In the genomic region with DNA sequence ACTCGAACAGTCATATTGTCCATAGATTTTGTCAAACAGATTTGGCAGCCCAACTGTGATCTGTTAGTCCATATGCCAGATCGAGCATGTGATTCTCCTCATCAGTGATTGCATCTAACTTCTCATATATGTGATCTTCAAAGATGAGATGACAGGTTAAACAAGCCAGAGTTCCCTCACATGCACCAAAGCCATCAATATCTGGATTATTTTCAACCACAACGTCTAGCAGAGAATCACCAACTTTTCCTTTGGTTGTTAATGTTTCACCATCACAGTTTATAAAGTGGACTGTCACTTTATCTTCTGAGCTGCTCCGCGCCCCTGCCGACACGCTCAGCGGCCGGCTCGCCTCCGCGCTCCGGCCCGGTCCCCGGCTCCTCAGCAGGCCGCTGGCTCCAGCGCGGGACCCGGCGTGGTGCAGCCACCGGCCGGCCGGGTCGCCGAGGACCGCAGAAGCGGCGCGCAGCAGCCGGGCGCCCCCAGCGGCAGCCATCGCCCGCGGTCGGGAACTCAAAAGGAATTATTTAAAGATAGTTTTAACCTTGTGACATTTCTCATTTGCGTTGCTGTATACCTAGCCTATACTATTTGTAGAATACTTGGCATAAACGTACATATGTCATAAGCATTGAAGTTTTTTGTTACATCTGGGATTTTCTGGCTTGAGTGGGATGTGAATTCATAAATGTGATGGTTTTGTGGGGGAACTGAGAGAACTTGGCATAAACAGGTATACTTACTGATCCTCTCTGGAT, we compare ENCODE assay signal across 8 cellular contexts. TPM values are rescaled to one million over a fixed set of nuclear protein-coding genes. Genes with fewer than 3 reads are reported as not detected.
DNase-seq lines count a peak whose midpoint lies in the region; ATAC-seq and TF ChIP-seq lines count a peak whose summit lies in the region.

No MANE protein-coding gene starts in this region.

- no peaks in the 10 kb centered on the region for H3K27me3 Mint-ChIP-seq in activated CD8-positive, alpha-beta T cell treated with anti-CD3 and anti-CD28 coated beads, Interleukin-2, amount 10 ng/mL, durations not matched to agents 7 days and 5 days (ENCODE audit: low read depth)

- intact Hi-C loops in A673 (cut with micrococcal nuclease; ENCODE audit: unreplicated experiment) = no loop called here

- no peak overlapping the region for H3K4me3 Mint-ChIP-seq in activated CD8-positive, alpha-beta T cell treated with anti-CD3 and anti-CD28 coated beads, Interleukin-2, amount 10 ng/mL, durations not matched to agents 7 days and 5 days

- H3K36me3 Mint-ChIP-seq in activated CD8-positive, alpha-beta T cell treated with anti-CD3 and anti-CD28 coated beads, Interleukin-2, amount 10 ng/mL, durations not matched to agents 7 days and 5 days (ENCODE audit: low read depth) = peaks cover 64% of the 10 kb centered on the region

- no peak overlapping the region for H3K27ac Mint-ChIP-seq in activated CD8-positive, alpha-beta T cell treated with anti-CD3 and anti-CD28 coated beads, Interleukin-2, amount 10 ng/mL, durations not matched to agents 7 days and 5 days

- CTCF ChIA-PET in A673 (lab: Charles Lee) = no interaction called here
- CTCF ChIA-PET in activated CD8-positive, alpha-beta T cell treated with anti-CD3 and anti-CD28 coated beads, Interleukin-2, amount 10 ng/mL, durations not matched to agents 7 days and 5 days (lab: Charles Lee) = interaction anchor here (1.3 to 3.2 kb wide), 3 partner anchors 128 to 294 kb away, joined by 3 to 23 read pairs (median 5); no protein-coding TSS in a partner anchor

- peak; percentile 79 for ATAC-seq in activated CD8-positive, alpha-beta T cell treated with anti-CD3 and anti-CD28 coated beads, Interleukin-2, amount 10 ng/mL, durations not matched to agents 7 days and 5 days
- ATAC-seq in omental fat pad (ENCODE audit: low FRiP score) = peak; percentile 66
- ATAC-seq in GM18520 (IDR thresholded peaks at IDR 0.05; ENCODE audit: unreplicated experiment) = no peak

- H3K9me3 Mint-ChIP-seq in activated CD8-positive, alpha-beta T cell treated with anti-CD3 and anti-CD28 coated beads, Interleukin-2, amount 10 ng/mL, durations not matched to agents 7 days and 5 days (ENCODE audit: insufficient read depth) = no peaks in the 10 kb centered on the region

- H3K9me3 ChIP-seq in A673 (ENCODE audit: low read depth, low read length, poor library complexity, severe bottlenecking) = no peaks in the 10 kb centered on the region

- no peaks in the 10 kb centered on the region for H3K27me3 ChIP-seq in A673 (replicated peaks; ENCODE audit: insufficient read depth, low read depth, low read length, poor library complexity)
- no peaks in the 10 kb centered on the region for H3K27me3 ChIP-seq in H7 (ENCODE audit: control insufficient read depth, insufficient read depth, low read length)

- no peak overlapping the region for H3K27ac ChIP-seq in A673 (ENCODE audit: low read depth, low read length, poor library complexity, severe bottlenecking)

- H3K36me3 ChIP-seq in A673 (ENCODE audit: insufficient read depth, low read length, poor library complexity, severe bottlenecking) (peaks cover 37% of the 10 kb centered on the region), H7 (replicated peaks; ENCODE audit: control insufficient read depth, insufficient read depth, low read length) (peaks cover 12% of the 10 kb centered on the region)

- no peak for DNase-seq in A673 (ENCODE audit: low spot score)
- peak; percentile 43 for DNase-seq in H7
- peak; percentile 37 for DNase-seq in activated CD8-positive, alpha-beta T cell treated with anti-CD3 and anti-CD28 coated beads, Interleukin-2, amount 10 ng/mL, durations not matched to agents 7 days and 5 days
- DNase-seq in fibroblast of mammary gland (ENCODE audit: low read depth) = peak; percentile 25
- DNase-seq in omental fat pad (ENCODE audit: low spot score) = no peak
- DNase-seq in stimulated activated naive CD4-positive, alpha-beta T cell treated with Interleukin-2 at 50 U/mL for 16 hours (lab: John Stamatoyannopoulos, UW) = no peak
- DNase-seq in GF-D8 (lab: John Stamatoyannopoulos, UW) = no peak

- H3K4me3 ChIP-seq in A673 (ENCODE audit: low read depth, low read length, poor library complexity, severe bottlenecking) (no peak overlapping the region), H7 (ENCODE audit: insufficient read depth, low read depth, low read length) (no peak overlapping the region), fibroblast of mammary gland (ENCODE audit: control insufficient read depth, low read depth, low read length) (no peak overlapping the region)

- H3K4me1 Mint-ChIP-seq in activated CD8-positive, alpha-beta T cell treated with anti-CD3 and anti-CD28 coated beads, Interleukin-2, amount 10 ng/mL, durations not matched to agents 7 days and 5 days (ENCODE audit: low read depth) = peaks cover 16% of the 10 kb centered on the region

- BruUV-seq in A673 (replicated peaks; lab: Mats Ljungman, UMichigan) = no TSS peak

- peak; percentile 40; the same call in 1 of the 2 replicates for TF ChIP-seq CTCF in A673 (conservative IDR thresholded peaks at IDR 0.05; ENCODE audit: low read depth, low read length)
- peak; percentile 37 for TF ChIP-seq CTCF in fibroblast of mammary gland (conservative IDR thresholded peaks at IDR 0.05; ENCODE audit: control insufficient read depth, insufficient read depth, low read depth, low read length)
- TF ChIP-seq CTCF in omental fat pad (IDR thresholded peaks at IDR 0.05) = peak in 1 of 3 donors; percentile 25

- no peaks in the 10 kb centered on the region for H3K4me1 ChIP-seq in A673 (ENCODE audit: insufficient read depth, low read length, poor library complexity, severe bottlenecking)

- POLR2A ChIA-PET in A673 (lab: Charles Lee; ENCODE audit: low non-redundant PET) = no interaction called here
- POLR2A ChIA-PET in activated CD8-positive, alpha-beta T cell treated with anti-CD3 and anti-CD28 coated beads, Interleukin-2, amount 10 ng/mL, durations not matched to agents 7 days and 5 days (lab: Charles Lee) = no interaction called here

RNA-seq across cellular contexts. Expression of a gene that starts 40.1 kb away (rescaled TPM):
- 142 and 144 TPM in 2 replicates for total RNA-seq in A673 (2021)
- 168 and 193 TPM in 2 replicates for total RNA-seq in H7 (2014; rRNA removed; shearing (Covaris generic))
- 100 to 1,000 TPM in 1 of 2 experiments, 10 to 100 TPM in 1; 91.9 to 103 TPM for total RNA-seq in activated CD8-positive, alpha-beta T cell treated with anti-CD3 and anti-CD28 coated beads, Interleukin-2, amount 10 ng/mL, durations not matched to agents 7 days and 5 days
- 100 to 1,000 TPM in 2 of 4 donors, 10 to 100 TPM in 2; 83.0 to 121 (median 108) TPM for total RNA-seq in omental fat pad

Comparison
In these comparisons a context has a peak if more than half of its experiments do, and no peak if none do; other contexts are left out.
1. DNase-seq: peak in H7 (single experiment), activated CD8-positive, alpha-beta T cell treated with anti-CD3 and anti-CD28 coated beads, Interleukin-2, amount 10 ng/mL, durations not matched to agents 7 days and 5 days (single experiment) and fibroblast of mammary gland (single experiment); none in A673 (single experiment), omental fat pad (single experiment), stimulated activated naive CD4-positive, alpha-beta T cell treated with Interleukin-2 at 50 U/mL for 16 hours (single experiment) and GF-D8 (single experiment).